In the genomic region with DNA sequence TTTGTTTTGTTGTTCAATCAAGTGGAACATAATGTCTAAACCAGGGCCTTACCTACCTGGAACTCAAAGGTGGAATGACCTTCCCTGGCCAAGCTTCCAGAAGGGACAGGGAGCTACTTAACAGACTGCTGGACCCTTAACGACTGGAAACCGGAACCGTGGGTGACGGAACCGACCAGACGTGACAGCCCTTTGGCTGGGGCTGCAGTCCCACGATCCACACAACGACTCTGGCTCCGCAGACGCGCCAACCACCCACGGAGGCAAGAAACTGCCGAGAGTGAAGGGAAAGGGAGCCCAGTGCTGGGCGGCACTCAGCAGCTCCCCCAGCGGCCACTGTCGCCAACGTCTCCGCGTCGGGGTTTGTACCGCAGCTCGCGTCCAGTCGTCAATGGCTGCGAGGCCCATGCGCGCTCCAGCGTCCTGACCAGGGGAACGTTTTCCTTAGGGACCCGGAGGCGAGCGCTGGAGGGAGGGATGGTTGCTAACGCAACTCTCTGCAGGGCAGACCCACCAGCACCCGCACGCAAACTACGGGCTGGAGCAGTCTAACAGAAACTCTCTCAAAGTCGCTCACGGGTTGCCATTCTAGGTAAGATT, we compare ENCODE assay signal across 9 cellular contexts. TPM values are rescaled to one million over a fixed set of nuclear protein-coding genes. Genes with fewer than 3 reads are reported as not detected.
DNase-seq lines count a peak whose midpoint lies in the region; TF ChIP-seq lines count a peak whose summit lies in the region.
"Had no signal": no experiment of that assay in that cellular context is flagged by ENCODE, and none has a peak within 500 bp of the region (broad histone marks: within the 10 kb centered on the region; RNA-seq: fewer than 3 reads in every experiment).

No MANE protein-coding gene starts in this region.

- H3K36me3 ChIP-seq in GM23248 (ENCODE audit: low read depth): no peaks in the 10 kb centered on the region

- 0 out of 2 replicates have a peak, but pooled peaks cover under 1% of the 10 kb centered on the region for H3K27me3 ChIP-seq in GM23248 (replicated peaks; ENCODE audit: insufficient read depth)

- WGBS in GM23248 (ENCODE audit: low coverage in 1 of 2, low lambda C conversion rate in 2 of 2, missing lambda C conversion rate in 2 of 2), 2 experiments: 3 to 5% methylated on average over 36 to 37 of the region's 38 CpGs

- H3K9me3 ChIP-seq in GM23248 (ENCODE audit: low read depth): no peaks in the 10 kb centered on the region

- H3K4me1 ChIP-seq in GM23248 (ENCODE audit: insufficient read depth): peaks cover 3% of the 10 kb centered on the region; the same call in 1 of the 2 replicates

- H3K9ac ChIP-seq in GM23248: peak overlapping the region; percentile 24; the same call in 1 of the 2 replicates

- H3F3A ChIP-seq in GM23248 (ENCODE audit: insufficient read depth): peaks cover 5% of the 10 kb centered on the region; the same call in 1 of the 2 replicates

- H2AFZ ChIP-seq in GM23248: peak overlapping the region; percentile 93

- no peak overlapping the region for H3K27ac ChIP-seq in GM23248

- no peaks in the 10 kb centered on the region for H3K9me2 ChIP-seq in GM23248 (ENCODE audit: insufficient read depth)

- in situ Hi-C loops in GM23248 (cut with MboI): no loop called here

- no peaks in the 10 kb centered on the region for H3K79me2 ChIP-seq in GM23248 (ENCODE audit: insufficient read depth)

- peak overlapping the region; percentile 78 for H3K4me2 ChIP-seq in GM23248 (ENCODE audit: unreplicated experiment)

- DNase-seq in GM23248 (peak; percentile 86), activated T-cell treated with anti-CD3 and anti-CD28 coated beads for 24 hours (ENCODE audit: low read depth) (peak; percentile 63), epithelial cell of esophagus (ENCODE audit: low read depth) (peak; percentile 52), mucosa of gallbladder (ENCODE audit: low spot score) (peak; percentile 74), KG1 (lab: John Stamatoyannopoulos, UW) (no peak), NCI-H2227 treated with DMSO at 0.1 percent for 48 hours (lab: John Stamatoyannopoulos, UW) (no peak), NCI-H748 (lab: John Stamatoyannopoulos, UW; ENCODE audit: unreplicated experiment) (no peak)
- peak; percentile 43 to 64 for DNase-seq in stimulated activated CD8-positive, alpha-beta memory T cell treated with anti-CD3 and anti-CD28 coated beads, Interleukin-7, amount 100 ng/mL, for 4 hours (ENCODE audit: low read depth in 2 of 2)

- TF ChIP-seq CTCF in epithelial cell of esophagus (IDR thresholded peaks at IDR 0.05; ENCODE audit: insufficient read depth, low read depth, low read length, missing control alignments): peak; percentile 77

- H3K4me3 ChIP-seq in GM23248 (peak overlapping the region; percentile 70), epithelial cell of esophagus (ENCODE audit: low read length) (no peak overlapping the region)

- H4K20me1 ChIP-seq in GM23248 (ENCODE audit: insufficient read depth): no peaks in the 10 kb centered on the region

RNA-seq across cellular contexts. Expression of a gene that starts 5.5 kb away (rescaled TPM):
- total RNA-seq in GM23248 (2014; rRNA removed; shearing (Covaris generic)): 28.7 and 30.4 TPM in 2 replicates
- 39.5 and 41.8 TPM in 2 replicates for polyA plus RNA-seq in GM23248 (2016; fragmentation: Nextera tagmentation; extraction: Ambion mirVana)
- 21.6 TPM for total RNA-seq in mucosa of gallbladder

RNA-seq across cellular contexts. Expression of a gene that starts 6.9 kb away (rescaled TPM):
- not detected in 2 replicates for total RNA-seq in GM23248 (2014; rRNA removed; shearing (Covaris generic))
- polyA plus RNA-seq in GM23248 (2016; fragmentation: Nextera tagmentation; extraction: Ambion mirVana): not detected in 2 replicates
- total RNA-seq in mucosa of gallbladder: not detected
- total RNA-seq: SK-MEL-5 had no signal

RNA-seq across cellular contexts. Expression of a gene that starts 21.3 kb away (rescaled TPM):
- total RNA-seq in GM23248 (2014; rRNA removed; shearing (Covaris generic)): 169 and 215 TPM in 2 replicates
- polyA plus RNA-seq in GM23248 (2016; fragmentation: Nextera tagmentation; extraction: Ambion mirVana): 74.5 and 76.8 TPM in 2 replicates
- 192 TPM for total RNA-seq in mucosa of gallbladder

RNA-seq across cellular contexts. Expression of a gene that starts 27.0 kb away (rescaled TPM):
- total RNA-seq in GM23248 (2014; rRNA removed; shearing (Covaris generic)): 0.43 and 4.0 TPM in 2 replicates
- polyA plus RNA-seq in GM23248 (2016; fragmentation: Nextera tagmentation; extraction: Ambion mirVana): 1.3 and 2.1 TPM in 2 replicates
- total RNA-seq in mucosa of gallbladder: 20.8 TPM
- total RNA-seq: SK-MEL-5 had no signal

RNA-seq across cellular contexts. Expression of a gene that starts 31.0 kb away (rescaled TPM):
- 23.6 and 30.6 TPM in 2 replicates for total RNA-seq in GM23248 (2014; rRNA removed; shearing (Covaris generic))
- polyA plus RNA-seq in GM23248 (2016; fragmentation: Nextera tagmentation; extraction: Ambion mirVana): 17.5 and 19.3 TPM in 2 replicates
- total RNA-seq in mucosa of gallbladder: 38.9 TPM

Comparison
In these comparisons a context has a peak if more than half of its experiments do, and no peak if none do; other contexts are left out.
1. DNase-seq: peak in GM23248 (single experiment), activated T-cell treated with anti-CD3 and anti-CD28 coated beads for 24 hours (single experiment), epithelial cell of esophagus (single experiment), mucosa of gallbladder (single experiment) and stimulated activated CD8-positive, alpha-beta memory T cell treated with anti-CD3 and anti-CD28 coated beads, Interleukin-7, amount 100 ng/mL, for 4 hours (2 of 2); none in KG1 (single experiment), NCI-H2227 treated with DMSO at 0.1 percent for 48 hours (single experiment) and NCI-H748 (single experiment).